In the genomic region with DNA sequence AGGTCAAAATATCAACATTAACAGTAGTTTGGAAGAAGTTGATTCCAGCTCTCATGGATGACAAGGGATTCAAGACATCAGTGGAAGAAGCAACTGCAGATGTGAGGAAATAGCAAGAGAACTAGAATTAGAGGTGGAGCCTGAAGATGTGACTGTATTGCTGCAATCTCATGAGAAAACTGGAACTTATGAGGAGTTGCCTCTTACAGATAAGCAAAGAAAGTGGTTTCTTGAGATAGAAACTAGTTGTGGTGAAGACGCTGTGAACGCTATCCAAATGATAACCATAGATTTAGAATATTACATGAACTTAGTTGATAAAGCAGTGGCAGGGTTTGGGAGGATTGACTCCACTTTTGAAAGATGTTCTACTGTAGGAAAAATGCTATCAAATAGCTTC, we compare ENCODE assay signal across 16 cellular contexts.
"Had no signal": no experiment of that assay in that cellular context is flagged by ENCODE, and none has a peak within 500 bp of the region (broad histone marks: within the 10 kb centered on the region; RNA-seq: fewer than 3 reads in every experiment).

No MANE protein-coding gene starts in this region.

- DNase-seq: activated B cell treated with CpG ODN at 0.5 μM for 24 hours; activated CD4-positive, alpha-beta T cell treated with anti-CD3 and anti-CD28 coated beads for 36 hours; activated CD4-positive, alpha-beta T cell treated with anti-CD3 and anti-CD28 coated beads, Interleukin-2, amount 50 U/mL, for 48 hours; activated effector memory CD4-positive, alpha-beta T cell treated with anti-CD3 and anti-CD28 coated beads, Interleukin-2, amount 50 U/mL, for 16 hours; activated naive CD4-positive, alpha-beta T cell treated with anti-CD3 and anti-CD28 coated beads, Interleukin-2, amount 10 ng/mL, durations not matched to agents 7 days and 5 days; activated naive CD8-positive, alpha-beta T cell treated with anti-CD3 and anti-CD28 coated beads, Interleukin-2, amount 50 U/mL, for 24 hours; activated T-cell treated with anti-CD3 and anti-CD28 coated beads, Interleukin-2, amount 50 U/mL, for 48 hours; anterior cingulate cortex; body of pancreas; foreskin fibroblast; left colon; ovary; stimulated activated CD4-positive, alpha-beta T cell treated with anti-CD3 and anti-CD28 coated beads, Interleukin-4, amount 100 ng/mL, for 24 hours; stimulated activated naive CD4-positive, alpha-beta T cell treated with Interleukin-2 at 50 U/mL for 16 hours; upper lobe of right lung had no signal

- ATAC-seq: activated CD4-positive, alpha-beta T cell treated with anti-CD3 and anti-CD28 coated beads for 36 hours; activated naive CD8-positive, alpha-beta T cell treated with anti-CD3 and anti-CD28 coated beads, Interleukin-2, amount 50 U/mL, for 24 hours; body of pancreas; left colon; natural killer cell treated with Interleukin-12 subunit alpha and Interleukin-12 subunit beta and Interleukin-15 and Interleukin-18, amount 100 ng/mL, for 72 hours; upper lobe of right lung had no signal
